16 cellular contexts compared by ENCODE assay signal in genomic region chr2:75326645-75327044, GRCh38.
A peak's percentile ranks its signal among the peaks of the same experiment; 100 is the strongest.
DNase-seq lines count a peak whose midpoint lies in the region; ATAC-seq and TF ChIP-seq lines count a peak whose summit lies in the region.
"Had no signal": no experiment of that assay in that cellular context is flagged by ENCODE, and none has a peak within 500 bp of the region (broad histone marks: within the 10 kb centered on the region; RNA-seq: fewer than 3 reads in every experiment).

No MANE protein-coding gene starts in this region.

- no peaks in the 10 kb centered on the region for H3K9me2 ChIP-seq in Karpas-422 (replicated peaks; ENCODE audit: insufficient read depth, low read length)

- H3K4me3 Mint-ChIP-seq in memory B cell: no peak overlapping the region
- no peak overlapping the region for H3K4me3 Mint-ChIP-seq in stimulated activated naive B cell treated with anti-CD40 and anti-IgM and Interleukin-4, amounts not matched to agents 10 μg/mL and 1 μg/mL and 100 μg/mL, for 72 hours
- H3K4me3 Mint-ChIP-seq: B cell; CD8-positive, alpha-beta T cell had no signal

- H3K36me3 Mint-ChIP-seq in memory B cell: peaks cover 5% of the 10 kb centered on the region
- H3K36me3 Mint-ChIP-seq in stimulated activated naive B cell treated with anti-CD40 and anti-IgM and Interleukin-4, amounts not matched to agents 10 μg/mL and 1 μg/mL and 100 μg/mL, for 72 hours: peaks cover 0 to 3% of the 10 kb centered on the region in 2 donors

- H3K27me3 Mint-ChIP-seq in memory B cell: no peaks in the 10 kb centered on the region
- peaks cover 5 to 13% of the 10 kb centered on the region in 2 donors for H3K27me3 Mint-ChIP-seq in stimulated activated naive B cell treated with anti-CD40 and anti-IgM and Interleukin-4, amounts not matched to agents 10 μg/mL and 1 μg/mL and 100 μg/mL, for 72 hours
- H3K27me3 Mint-ChIP-seq: B cell had no signal

- no peak overlapping the region for H3K4me3 ChIP-seq in Karpas-422 (ENCODE audit: low read length)
- H3K4me3 ChIP-seq in gastrocnemius medialis: no peak overlapping the region
- H3K4me3 ChIP-seq: BLaER1 treated with 17β-estradiol and CSF1 and Interleukin-3, amounts not matched to agents 10 nM and 100 nM; GM23248; HAP-1 had no signal

- no peak overlapping the region for H2AFZ ChIP-seq in Karpas-422 (ENCODE audit: low read length)
- H2AFZ ChIP-seq: GM23248 had no signal

- ATAC-seq in GM18861 (IDR thresholded peaks at IDR 0.05; ENCODE audit: unreplicated experiment) (peak; percentile 92), memory B cell (ENCODE audit: low read depth) (peak; percentile 34), gastrocnemius medialis (no peak), HG02884 (IDR thresholded peaks at IDR 0.05; ENCODE audit: unreplicated experiment) (no peak)
- peak; percentile 58 to 82 for ATAC-seq in stimulated activated naive B cell treated with anti-CD40 and anti-IgM and Interleukin-4, amounts not matched to agents 10 μg/mL and 1 μg/mL and 100 μg/mL, for 72 hours (replicated peaks)
- ATAC-seq: CD8-positive, alpha-beta T cell had no signal

- H3K9me3 ChIP-seq in Karpas-422 (ENCODE audit: low read length) (no peaks in the 10 kb centered on the region), gastrocnemius medialis (no peaks in the 10 kb centered on the region)
- H3K9me3 ChIP-seq: HAP-1 had no signal

- no peak for TF ChIP-seq POLR2A in gastrocnemius medialis (IDR thresholded peaks at IDR 0.05)

- H3K27ac ChIP-seq in Karpas-422 (ENCODE audit: low read length) (no peak overlapping the region), gastrocnemius medialis (no peak overlapping the region)
- H3K27ac ChIP-seq: BLaER1 treated with 17β-estradiol and CSF1 and Interleukin-3, amounts not matched to agents 10 nM and 100 nM; GM23248; HL-60 had no signal

- in situ Hi-C loops in gastrocnemius medialis (cut with MboI; ENCODE audit: low sequenced_read_pairs in 4 of 4): no loop called here

- no peaks in the 10 kb centered on the region; the same call in 1 of the 2 replicates for H4K20me1 ChIP-seq in Karpas-422 (ENCODE audit: insufficient read depth, low read depth, low read length)
- H4K20me1 ChIP-seq: BLaER1 treated with 17β-estradiol and CSF1 and Interleukin-3, amounts not matched to agents 10 nM and 100 nM had no signal

- no peaks in the 10 kb centered on the region for H3K79me2 ChIP-seq in Karpas-422 (ENCODE audit: low read length)

- H3K9ac ChIP-seq in Karpas-422 (ENCODE audit: low read length): no peak overlapping the region
- H3K9ac ChIP-seq: BLaER1 treated with 17β-estradiol and CSF1 and Interleukin-3, amounts not matched to agents 10 nM and 100 nM; GM23248 had no signal

- DNase-seq in Karpas-422 (peak; percentile 45), memory B cell (ENCODE audit: low spot score in 2 of 2) (no peak), gastrocnemius medialis (no peak), NCI-H526 (lab: John Stamatoyannopoulos, UW) (no peak)
- no peak for DNase-seq in stimulated activated naive B cell treated with anti-CD40 and anti-IgM and Interleukin-4, amounts not matched to agents 10 μg/mL and 1 μg/mL and 100 μg/mL, for 72 hours
- DNase-seq: Calu3; CD8-positive, alpha-beta T cell; DMS79 treated with DMSO at 0.1 percent for 48 hours; GF-D8; GM23248 had no signal

- H3K4me1 ChIP-seq in Karpas-422 (ENCODE audit: low read length) (peaks cover 6% of the 10 kb centered on the region), gastrocnemius medialis (no peaks in the 10 kb centered on the region)
- H3K4me1 ChIP-seq: BLaER1 treated with 17β-estradiol and CSF1 and Interleukin-3, amounts not matched to agents 10 nM and 100 nM; HAP-1 had no signal

- intact Hi-C loops in gastrocnemius medialis (cut with DNase I; ENCODE audit: low total_unique reads): no loop called here

- peaks cover 4% of the 10 kb centered on the region for H3K9me3 Mint-ChIP-seq in memory B cell
- H3K9me3 Mint-ChIP-seq in stimulated activated naive B cell treated with anti-CD40 and anti-IgM and Interleukin-4, amounts not matched to agents 10 μg/mL and 1 μg/mL and 100 μg/mL, for 72 hours: no peaks in the 10 kb centered on the region
- H3K9me3 Mint-ChIP-seq: CD8-positive, alpha-beta T cell had no signal

- H3K36me3 ChIP-seq in Karpas-422 (ENCODE audit: insufficient read depth, low read length) (no peaks in the 10 kb centered on the region), gastrocnemius medialis (no peaks in the 10 kb centered on the region)
- H3K36me3 ChIP-seq: BLaER1 treated with 17β-estradiol and CSF1 and Interleukin-3, amounts not matched to agents 10 nM and 100 nM; HAP-1 had no signal

- H3K4me2 ChIP-seq in Karpas-422 (ENCODE audit: low read depth, low read length, poor library complexity, severe bottlenecking): no peak overlapping the region
- H3K4me2 ChIP-seq: BLaER1 treated with 17β-estradiol and CSF1 and Interleukin-3, amounts not matched to agents 10 nM and 100 nM had no signal

- H3K4me1 Mint-ChIP-seq in memory B cell: peaks cover 12% of the 10 kb centered on the region
- peaks cover 2 to 14% of the 10 kb centered on the region in 2 donors for H3K4me1 Mint-ChIP-seq in stimulated activated naive B cell treated with anti-CD40 and anti-IgM and Interleukin-4, amounts not matched to agents 10 μg/mL and 1 μg/mL and 100 μg/mL, for 72 hours

- H3K27me3 ChIP-seq in Karpas-422 (ENCODE audit: low read length) (no peaks in the 10 kb centered on the region), gastrocnemius medialis (no peaks in the 10 kb centered on the region)
- H3K27me3 ChIP-seq: BLaER1 treated with 17β-estradiol and CSF1 and Interleukin-3, amounts not matched to agents 10 nM and 100 nM had no signal

- TF ChIP-seq CTCF in gastrocnemius medialis (IDR thresholded peaks at IDR 0.05 in 4 of 5, conservative IDR thresholded peaks at IDR 0.05 in 1 of 5): no peak

- H3K27ac Mint-ChIP-seq in memory B cell: no peak overlapping the region
- no peak overlapping the region for H3K27ac Mint-ChIP-seq in stimulated activated naive B cell treated with anti-CD40 and anti-IgM and Interleukin-4, amounts not matched to agents 10 μg/mL and 1 μg/mL and 100 μg/mL, for 72 hours
- H3K27ac Mint-ChIP-seq: B cell; CD8-positive, alpha-beta T cell had no signal

Comparison
In these comparisons a context has a peak if more than half of its experiments do, and no peak if none do; other contexts are left out.
1. ATAC-seq: peak in GM18861 (single experiment), memory B cell (single experiment) and stimulated activated naive B cell treated with anti-CD40 and anti-IgM and Interleukin-4, amounts not matched to agents 10 μg/mL and 1 μg/mL and 100 μg/mL, for 72 hours (2 of 2); none in gastrocnemius medialis (0 of 2) and HG02884 (single experiment).